In the genomic region with DNA sequence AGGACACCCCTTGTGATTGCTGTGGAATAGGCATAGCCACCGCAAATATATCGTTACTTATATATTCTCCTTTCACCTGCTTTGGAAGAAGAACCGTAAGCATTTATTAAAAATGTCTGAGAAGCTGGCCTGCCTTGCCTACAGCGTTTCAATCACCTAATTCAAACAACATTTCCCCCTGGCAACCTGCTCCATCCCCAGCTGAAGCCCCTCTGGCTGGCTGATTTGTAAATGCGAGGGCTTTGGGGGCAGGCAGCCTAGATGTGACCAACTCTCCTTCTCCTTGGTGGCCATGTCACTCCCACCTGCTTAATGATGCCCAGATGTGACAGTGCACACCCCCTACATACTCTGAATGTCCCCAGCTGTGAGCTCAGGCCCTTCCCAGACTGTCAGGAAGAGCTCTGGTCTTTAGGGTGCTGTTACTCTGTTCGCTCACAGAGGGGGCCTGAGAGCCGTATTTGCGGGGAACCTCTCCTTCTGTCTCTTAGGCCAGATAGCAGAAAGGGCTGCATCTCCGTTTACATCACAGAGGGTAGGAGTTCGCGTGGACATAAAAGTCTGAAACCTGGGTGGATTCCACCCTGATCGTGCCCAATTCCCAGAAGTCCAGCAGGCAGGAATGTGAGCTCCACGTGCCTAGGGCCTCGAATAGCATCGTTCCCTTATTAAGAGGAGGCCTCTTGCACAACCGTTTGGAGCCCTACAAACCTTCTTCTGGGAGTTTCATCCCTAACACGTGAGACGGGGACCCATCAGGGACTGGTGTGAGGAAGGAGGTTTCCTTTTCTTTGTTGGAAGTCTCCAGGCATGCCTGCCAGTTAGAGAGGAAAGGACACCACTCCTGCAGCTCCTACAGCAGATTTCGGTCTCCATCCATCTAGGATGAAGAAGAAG, we compare ENCODE assay signal across 10 cellular contexts. TPM values are rescaled to one million over a fixed set of nuclear protein-coding genes. Genes with fewer than 3 reads are reported as not detected.
DNase-seq lines count a peak whose midpoint lies in the region; ATAC-seq, FAIRE-seq and TF ChIP-seq lines count a peak whose summit lies in the region.
"Had no signal": no experiment of that assay in that cellular context is flagged by ENCODE, and none has a peak within 500 bp of the region (broad histone marks: within the 10 kb centered on the region; RNA-seq: fewer than 3 reads in every experiment).

No MANE protein-coding gene starts in this region.

- no peak for TF ChIP-seq POLR2A in GM12891 (IDR thresholded peaks at IDR 0.05; ENCODE audit: low read depth, low read length)

- H3K9me3 Mint-ChIP-seq in astrocyte (ENCODE audit: unreplicated experiment) (no peaks in the 10 kb centered on the region), progenitor cell of endocrine pancreas (ENCODE audit: low read depth) (no peaks in the 10 kb centered on the region)

- no peaks in the 10 kb centered on the region for H3K79me2 ChIP-seq in astrocyte (ENCODE audit: insufficient read depth, low read length)

- H3K27ac Mint-ChIP-seq in astrocyte (ENCODE audit: unreplicated experiment) (no peak overlapping the region), progenitor cell of endocrine pancreas (no peak overlapping the region)

- DNase-seq in NCI-H82 (lab: John Stamatoyannopoulos, UW) (peak; percentile 68), NCI-H82 treated with DMSO at 0.1 percent for 48 hours (lab: John Stamatoyannopoulos, UW; ENCODE audit: unreplicated experiment) (no peak), MV-4-11 (lab: John Stamatoyannopoulos, UW) (peak; percentile 12), astrocyte (ENCODE audit: low read depth) (no peak), progenitor cell of endocrine pancreas (ENCODE audit: low spot score, unreplicated experiment) (no peak), GM12891 (ENCODE audit: insufficient read length, low spot score) (no peak), DMS153 treated with DMSO at 0.1 percent for 48 hours (lab: John Stamatoyannopoulos, UW; ENCODE audit: unreplicated experiment) (no peak)
- DNase-seq: activated effector memory CD4-positive, alpha-beta T cell treated with anti-CD3 and anti-CD28 coated beads, Interleukin-2, amount 50 U/mL, for 16 hours; NCI-H526 treated with DMSO at 0.1 percent for 48 hours had no signal

- H3K4me1 ChIP-seq in astrocyte (ENCODE audit: insufficient read depth, low read length): peaks cover 8% of the 10 kb centered on the region

- peaks cover 6% of the 10 kb centered on the region for H3K4me1 Mint-ChIP-seq in astrocyte (ENCODE audit: low read depth, unreplicated experiment)
- peaks cover 13% of the 10 kb centered on the region for H3K4me1 Mint-ChIP-seq in progenitor cell of endocrine pancreas (ENCODE audit: low read depth)

- H2AFZ ChIP-seq in astrocyte (ENCODE audit: low read depth, low read length): no peak overlapping the region

- H3K4me2 ChIP-seq in astrocyte (ENCODE audit: low read length): no peak overlapping the region

- no peaks in the 10 kb centered on the region for H3K36me3 Mint-ChIP-seq in astrocyte (ENCODE audit: low read depth, unreplicated experiment)
- no peaks in the 10 kb centered on the region for H3K36me3 Mint-ChIP-seq in progenitor cell of endocrine pancreas (ENCODE audit: insufficient read depth)

- no peaks in the 10 kb centered on the region for H3K36me3 ChIP-seq in astrocyte (ENCODE audit: insufficient read depth, low read length)

- H3K4me3 Mint-ChIP-seq in astrocyte (ENCODE audit: unreplicated experiment) (peak overlapping the region; percentile 21), progenitor cell of endocrine pancreas (ENCODE audit: low read depth) (peak overlapping the region; percentile 57)

- H3K9me3 ChIP-seq in astrocyte (ENCODE audit: insufficient read depth, low read depth, low read length): no peaks in the 10 kb centered on the region

- FAIRE-seq in astrocyte (lab: Jason Lieb, UNC): no peak
- no peak for FAIRE-seq in GM12891 (lab: Jason Lieb, UNC)

- ATAC-seq in GM18909 (IDR thresholded peaks at IDR 0.05; ENCODE audit: poor library complexity, unreplicated experiment): no peak

- H3K9ac ChIP-seq in astrocyte (ENCODE audit: low read length): no peak overlapping the region

- H3K27ac ChIP-seq in astrocyte (ENCODE audit: low read depth, low read length): no peak overlapping the region

- TF ChIP-seq CTCF in astrocyte (IDR thresholded peaks at IDR 0.05; ENCODE audit: insufficient read depth, low read depth, low read length) (peak; percentile 4), progenitor cell of endocrine pancreas (IDR thresholded peaks at IDR 0.05; ENCODE audit: unreplicated experiment) (peak; percentile 43)

- H4K20me1 ChIP-seq in astrocyte (ENCODE audit: insufficient read depth, low read length): peaks cover 6% of the 10 kb centered on the region

- H3K27me3 ChIP-seq in astrocyte (ENCODE audit: insufficient read depth, low read length): peaks cover 23% of the 10 kb centered on the region

- H3K27me3 Mint-ChIP-seq in astrocyte (ENCODE audit: low read depth, unreplicated experiment) (peaks cover 48% of the 10 kb centered on the region), progenitor cell of endocrine pancreas (peaks cover 57% of the 10 kb centered on the region)

- H3K4me3 ChIP-seq in astrocyte (ENCODE audit: insufficient read depth, low read depth, low read length): no peak overlapping the region

TF ChIP-seq in GM12891, 5 proteins besides CTCF, POLR2A, EP300 and RAD21:
- TF ChIP-seq TAF1 (IDR thresholded peaks at IDR 0.05; ENCODE audit: low read depth, low read length) (no peak), PAX5 (IDR thresholded peaks at IDR 0.05; ENCODE audit: insufficient read depth, low read length, severe bottlenecking) (no peak), SPI1 (IDR thresholded peaks at IDR 0.05; ENCODE audit: low read depth, low read length) (no peak), POU2F2 (IDR thresholded peaks at IDR 0.05; ENCODE audit: low read depth, low read length) (no peak), POLR2AphosphoS5 (IDR thresholded peaks at IDR 0.05; ENCODE audit: low read depth, low read length) (no peak)

RNA-seq across cellular contexts. Expression of a gene that starts 2.4 kb away (rescaled TPM):
- total RNA-seq in astrocyte (11.2 and 12.4 TPM in 2 replicates), progenitor cell of endocrine pancreas (6.7 and 7.1 TPM in 2 replicates)
- not detected for polyA plus RNA-seq in GM12891 (2012; ENCODE audit: low read depth, missing spikeins)

Comparison
In these comparisons a context has a peak if more than half of its experiments do, and no peak if none do; other contexts are left out.
1. DNase-seq: peak in NCI-H82 (single experiment) and MV-4-11 (single experiment); none in NCI-H82 treated with DMSO at 0.1 percent for 48 hours (single experiment), astrocyte (single experiment), progenitor cell of endocrine pancreas (single experiment), GM12891 (single experiment) and DMS153 treated with DMSO at 0.1 percent for 48 hours (single experiment).